ENCODE assay signal across 1 cellular context in genomic region chr11:75563978-75564552, GRCh38.
TF ChIP-seq lines count a peak whose summit lies in the region.

No MANE protein-coding gene starts in this region.

TF ChIP-seq in H1, 55 proteins besides CTCF, POLR2A, EP300 and RAD21:
- TF ChIP-seq YY1 (IDR thresholded peaks at IDR 0.05; ENCODE audit: low read depth, low read length): peak; percentile 60
- TF ChIP-seq SP1 (IDR thresholded peaks at IDR 0.05; ENCODE audit: low read depth, low read length): 0 out of 2 replicates have a peak, but pooled peaks have one; percentile 44
- peak; percentile 76 for TF ChIP-seq TAF7 (optimal IDR thresholded peaks at IDR 0.05; ENCODE audit: borderline replicate concordance, low read depth, low read length)
- peak; percentile 66 for TF ChIP-seq TAF1 (IDR thresholded peaks at IDR 0.05; ENCODE audit: low read depth, low read length)
- peak; percentile 67; the same call in 1 of the 2 replicates for TF ChIP-seq JUND (IDR thresholded peaks at IDR 0.05; ENCODE audit: low read length)
- no peak for TF ChIP-seq E2F6 (IDR thresholded peaks at IDR 0.05)
- no peak; the same call in 1 of the 2 replicates for TF ChIP-seq SP4 (IDR thresholded peaks at IDR 0.05; ENCODE audit: low read length)
- peak; percentile 92 for TF ChIP-seq MAX (IDR thresholded peaks at IDR 0.05)
- TF ChIP-seq EZH2 (IDR thresholded peaks at IDR 0.05; ENCODE audit: low read depth, low read length, severe bottlenecking): no peak
- peak; percentile 24; the same call in 1 of the 2 replicates for TF ChIP-seq TBP (IDR thresholded peaks at IDR 0.05; ENCODE audit: low read depth, low read length)
- TF ChIP-seq TEAD4 (IDR thresholded peaks at IDR 0.05; ENCODE audit: low read depth, low read length): peak; percentile 43; the same call in 1 of the 2 replicates
- TF ChIP-seq CREB1 (IDR thresholded peaks at IDR 0.05): peak; percentile 87
- TF ChIP-seq SIN3A (conservative IDR thresholded peaks at IDR 0.05 in 1 of 2, IDR thresholded peaks at IDR 0.05 in 1 of 2; ENCODE audit: low read depth in 1 of 2, low read length in 2 of 2): peak; percentile 92 to 93; a peak in 3 of 4 replicates
